Comparison of ENCODE assay signal across 21 cellular contexts in genomic region chr1:57494679-57495078, GRCh38.
"Had no signal": no experiment of that assay in that cellular context is flagged by ENCODE, and none has a peak within 500 bp of the region (broad histone marks: within the 10 kb centered on the region; RNA-seq: fewer than 3 reads in every experiment).

No MANE protein-coding gene starts in this region.

- H3K4me1 Mint-ChIP-seq: activated CD4-positive, alpha-beta T cell treated with anti-CD3 and anti-CD28 coated beads for 36 hours; stimulated activated memory B cell treated with anti-CD40 and anti-IgM and Interleukin-4, amounts not matched to agents 10 μg/mL and 1 μg/mL and 100 μg/mL, for 72 hours had no signal

- H3K27me3 ChIP-seq: left lung, testis, upper lobe of left lung had no signal

- DNase-seq: activated CD4-positive, alpha-beta T cell treated with anti-CD3 and anti-CD28 coated beads for 36 hours; activated CD4-positive, alpha-beta T cell treated with anti-CD3 and anti-CD28 coated beads, Interleukin-2, amount 50 U/mL, for 48 hours; activated T-cell treated with anti-CD3 and anti-CD28 coated beads for 4 hours; amygdala; caudate nucleus; dorsolateral prefrontal cortex; head of caudate nucleus; left lung; midbrain; right cardiac atrium; stimulated activated CD4-positive, alpha-beta T cell treated with anti-CD3 and anti-CD28 coated beads, Interleukin-4, amount 100 ng/mL, for 24 hours; T-helper 2 cell; testis; upper lobe of left lung had no signal

- H3K36me3 Mint-ChIP-seq: activated naive CD8-positive, alpha-beta T cell; brain; stimulated activated memory B cell treated with anti-CD40 and anti-IgM and Interleukin-4, amounts not matched to agents 10 μg/mL and 1 μg/mL and 100 μg/mL, for 72 hours; WTC11 had no signal

- H3K27ac ChIP-seq: dorsolateral prefrontal cortex, epithelial cell of prostate, left lung, testis, upper lobe of left lung had no signal

- H3K4me3 Mint-ChIP-seq: activated CD4-positive, alpha-beta T cell treated with anti-CD3 and anti-CD28 coated beads for 36 hours; activated naive CD8-positive, alpha-beta T cell; brain; stimulated activated memory B cell treated with anti-CD40 and anti-IgM and Interleukin-4, amounts not matched to agents 10 μg/mL and 1 μg/mL and 100 μg/mL, for 72 hours; WTC11 had no signal

- H3K9me3 Mint-ChIP-seq: brain had no signal

- H3K4me2 ChIP-seq: smooth muscle cell had no signal

- H3K4me3 ChIP-seq: dorsolateral prefrontal cortex, left lung, smooth muscle cell, testis, upper lobe of left lung had no signal

- H3K9me3 ChIP-seq: left lung, testis, upper lobe of left lung had no signal

- H3K4me1 ChIP-seq: left lung, testis, upper lobe of left lung had no signal

- H3K36me3 ChIP-seq: left lung, upper lobe of left lung had no signal

- H3K27ac Mint-ChIP-seq: activated CD4-positive, alpha-beta T cell treated with anti-CD3 and anti-CD28 coated beads for 36 hours; activated naive CD8-positive, alpha-beta T cell; progenitor cell of endocrine pancreas; stimulated activated memory B cell treated with anti-CD40 and anti-IgM and Interleukin-4, amounts not matched to agents 10 μg/mL and 1 μg/mL and 100 μg/mL, for 72 hours; WTC11 had no signal
